1 cellular context compared by ENCODE assay signal in genomic region chr20:61306935-61307475, GRCh38.
TF ChIP-seq lines count a peak whose summit lies in the region.

No MANE protein-coding gene starts in this region.

TF ChIP-seq in GM23338, 12 proteins besides CTCF, POLR2A, EP300 and RAD21 (continued from another document):
- TF ChIP-seq ETS1 (IDR thresholded peaks at IDR 0.05), result no peak
TF ChIP-seq in GM23338: peak in this region for 0.
